Comparison of ENCODE assay signal across 8 cellular contexts in the genomic region with DNA sequence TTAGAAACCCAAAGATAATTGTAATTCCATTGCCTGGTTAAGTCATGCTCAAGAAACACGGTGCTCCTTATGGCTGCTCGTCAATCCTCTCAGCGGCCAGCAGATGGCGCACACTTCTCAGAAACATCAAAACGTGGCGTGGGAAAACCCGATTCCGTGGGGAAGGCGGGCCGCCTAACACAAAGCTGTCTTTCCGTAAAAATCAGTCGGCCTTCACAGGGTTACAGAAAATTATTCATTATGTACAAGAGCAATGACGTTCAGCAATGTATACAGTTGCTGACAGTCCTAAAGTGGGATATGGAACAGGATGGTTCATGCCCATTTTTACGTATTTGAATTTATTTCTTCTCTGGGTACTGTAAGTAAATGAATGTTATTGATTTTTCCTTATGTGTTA.
DNase-seq lines count a peak whose midpoint lies in the region; ATAC-seq and TF ChIP-seq lines count a peak whose summit lies in the region.

No MANE protein-coding gene starts in this region.

- peak; percentile 80 for TF ChIP-seq CTCF in coronary artery (IDR thresholded peaks at IDR 0.05)

- no peak overlapping the region for H3K27ac ChIP-seq in coronary artery

- DNase-seq in DMS79 treated with DMSO at 0.1 percent for 48 hours (lab: John Stamatoyannopoulos, UW), result peak; percentile 25
- DNase-seq in DMS79 (lab: John Stamatoyannopoulos, UW), result no peak
- DNase-seq in NCI-H2029 (lab: John Stamatoyannopoulos, UW), result peak; percentile 42
- DNase-seq in activated CD4-positive, alpha-beta T cell treated with anti-CD3 and anti-CD28 coated beads for 24 hours (ENCODE audit: low read depth in 2 of 2), result peak; percentile 28 to 53
- no peak for DNase-seq in coronary artery (ENCODE audit: low spot score)
- DNase-seq in left lobe of liver (ENCODE audit: low spot score), result peak; percentile 71
- peak; percentile 47 to 57 for DNase-seq in stimulated activated CD4-positive, alpha-beta T cell treated with anti-CD3 and anti-CD28 coated beads, Interleukin-4, amount 100 ng/mL, for 48 hours (ENCODE audit: low read depth in 2 of 2)

- H3K4me3 ChIP-seq in coronary artery, result peak overlapping the region; percentile 49

- ATAC-seq in HG02588 (IDR thresholded peaks at IDR 0.05; ENCODE audit: unreplicated experiment), result peak; percentile 65
- peak; percentile 92 for ATAC-seq in left lobe of liver

Comparison
In these comparisons a context has a peak if more than half of its experiments do, and no peak if none do; other contexts are left out.
1. DNase-seq: peak in DMS79 treated with DMSO at 0.1 percent for 48 hours (single experiment), NCI-H2029 (single experiment), activated CD4-positive, alpha-beta T cell treated with anti-CD3 and anti-CD28 coated beads for 24 hours (2 of 2), left lobe of liver (single experiment) and stimulated activated CD4-positive, alpha-beta T cell treated with anti-CD3 and anti-CD28 coated beads, Interleukin-4, amount 100 ng/mL, for 48 hours (2 of 2); none in DMS79 (single experiment) and coronary artery (single experiment).